In genomic region chr17:49363251-49363650, GRCh38 we compare ENCODE assay signal across 16 cellular contexts. TPM values are rescaled to one million over a fixed set of nuclear protein-coding genes. Genes with fewer than 3 reads are reported as not detected.
A peak's percentile ranks its signal among the peaks of the same experiment; 100 is the strongest.
DNase-seq lines count a peak whose midpoint lies in the region; ATAC-seq and TF ChIP-seq lines count a peak whose summit lies in the region.
"Had no signal": no experiment of that assay in that cellular context is flagged by ENCODE, and none has a peak within 500 bp of the region (broad histone marks: within the 10 kb centered on the region; RNA-seq: fewer than 3 reads in every experiment).

No MANE protein-coding gene starts in this region.

- no peaks in the 10 kb centered on the region for H3K36me3 ChIP-seq in left ventricle myocardium inferior
- no peaks in the 10 kb centered on the region for H3K36me3 ChIP-seq in thyroid gland
- H3K36me3 ChIP-seq: spleen, thoracic aorta had no signal

- H3K27me3 Mint-ChIP-seq in activated T-helper 17 cell treated with anti-CD3 and anti-CD28 coated beads, Interleukin-2, amount 50 U/mL, for 72 hours, result no peaks in the 10 kb centered on the region
- H3K27me3 Mint-ChIP-seq in glutamatergic neuron (ENCODE audit: unreplicated experiment), result peaks cover 11% of the 10 kb centered on the region
- H3K27me3 Mint-ChIP-seq: activated CD4-positive, alpha-beta memory T cell treated with anti-CD3 and anti-CD28 coated beads for 36 hours had no signal

- H3K9me3 Mint-ChIP-seq in activated T-helper 17 cell treated with anti-CD3 and anti-CD28 coated beads, Interleukin-2, amount 50 U/mL, for 72 hours, result no peaks in the 10 kb centered on the region
- peaks cover 6% of the 10 kb centered on the region for H3K9me3 Mint-ChIP-seq in glutamatergic neuron (ENCODE audit: unreplicated experiment)
- H3K9me3 Mint-ChIP-seq: activated CD4-positive, alpha-beta memory T cell treated with anti-CD3 and anti-CD28 coated beads for 36 hours; activated naive CD4-positive, alpha-beta T cell treated with anti-CD3 and anti-CD28 coated beads for 36 hours had no signal

- ATAC-seq in left cardiac atrium (no peak), GM19397 (IDR thresholded peaks at IDR 0.05; ENCODE audit: unreplicated experiment) (no peak), GM19395 (IDR thresholded peaks at IDR 0.05; ENCODE audit: unreplicated experiment) (no peak)
- ATAC-seq in activated T-helper 17 cell treated with anti-CD3 and anti-CD28 coated beads, Interleukin-2, amount 50 U/mL, for 72 hours (replicated peaks), result no peak

- DNase-seq in left ventricle myocardium inferior (no peak), left cardiac atrium (no peak), left kidney (ENCODE audit: low read depth, low spot score) (peak; percentile 32), thyroid gland (no peak), glutamatergic neuron (no peak)
- DNase-seq: activated CD4-positive, alpha-beta memory T cell treated with anti-CD3 and anti-CD28 coated beads for 36 hours; activated naive CD4-positive, alpha-beta T cell treated with anti-CD3 and anti-CD28 coated beads for 36 hours; IMR-90; NCI-H1436; NCI-H510A; RPMI8226; spleen had no signal

- TF ChIP-seq POLR2A in thyroid gland (IDR thresholded peaks at IDR 0.05), result no peak

- H3K4me3 Mint-ChIP-seq in activated T-helper 17 cell treated with anti-CD3 and anti-CD28 coated beads, Interleukin-2, amount 50 U/mL, for 72 hours, result peak overlapping the region; percentile 90
- no peak overlapping the region for H3K4me3 Mint-ChIP-seq in glutamatergic neuron (ENCODE audit: unreplicated experiment)

- no peaks in the 10 kb centered on the region for H3K27me3 ChIP-seq in left ventricle myocardium inferior (ENCODE audit: low read depth)
- no peaks in the 10 kb centered on the region for H3K27me3 ChIP-seq in thyroid gland
- H3K27me3 ChIP-seq: spleen had no signal

- no peak overlapping the region for H3K27ac Mint-ChIP-seq in activated T-helper 17 cell treated with anti-CD3 and anti-CD28 coated beads, Interleukin-2, amount 50 U/mL, for 72 hours
- no peak overlapping the region for H3K27ac Mint-ChIP-seq in glutamatergic neuron (ENCODE audit: unreplicated experiment)

- peaks cover 5% of the 10 kb centered on the region for H3K36me3 Mint-ChIP-seq in activated T-helper 17 cell treated with anti-CD3 and anti-CD28 coated beads, Interleukin-2, amount 50 U/mL, for 72 hours (ENCODE audit: low read depth)
- no peaks in the 10 kb centered on the region for H3K36me3 Mint-ChIP-seq in glutamatergic neuron (ENCODE audit: unreplicated experiment)

- intact Hi-C loops in left ventricle myocardium inferior (cut with micrococcal nuclease) (no loop called here), left cardiac atrium (cut with DNase I) (loop anchor here in 1 of 2 donors (5.0 kb wide), 1 partner anchor 46 kb away; no protein-coding TSS in a partner anchor), thyroid gland (cut with DNase I) (no loop called here)

- H3K4me1 ChIP-seq in left ventricle myocardium inferior (peaks cover 39% of the 10 kb centered on the region), thyroid gland (peaks cover 16 to 26% of the 10 kb centered on the region in 2 donors)

- H3K27ac ChIP-seq in left ventricle myocardium inferior (replicated peaks) (peak overlapping the region; percentile 96), thyroid gland (no peak overlapping the region)

- WGBS in thyroid gland, 2 donors, result 93 to 94% methylated on average over 4 of the region's 4 CpGs

- H3K4me3 ChIP-seq in left ventricle myocardium inferior (no peak overlapping the region), thyroid gland (replicated peaks in 1 of 3) (no peak overlapping the region)

- peaks cover 38% of the 10 kb centered on the region for H3K4me1 Mint-ChIP-seq in activated T-helper 17 cell treated with anti-CD3 and anti-CD28 coated beads, Interleukin-2, amount 50 U/mL, for 72 hours
- peaks cover 11% of the 10 kb centered on the region for H3K4me1 Mint-ChIP-seq in glutamatergic neuron (ENCODE audit: low read depth, unreplicated experiment)

- H3K9me3 ChIP-seq in left ventricle myocardium inferior (replicated peaks) (no peaks in the 10 kb centered on the region), thyroid gland (no peaks in the 10 kb centered on the region)
- H3K9me3 ChIP-seq: spleen, thoracic aorta had no signal

- TF ChIP-seq CTCF in left ventricle myocardium inferior (IDR thresholded peaks at IDR 0.05; ENCODE audit: borderline replicate concordance) (no peak), thyroid gland (IDR thresholded peaks at IDR 0.05) (no peak), glutamatergic neuron (IDR thresholded peaks at IDR 0.05; ENCODE audit: partially characterized antibody, unreplicated experiment) (no peak)

RNA-seq across cellular contexts. Expression of gene ZNF652, which starts 1.2 kb away (rescaled TPM):
- total RNA-seq in left ventricle myocardium inferior, result 19.2 TPM
- total RNA-seq in left cardiac atrium, result 10 to 100 TPM; 23.4 to 25.2 TPM
- total RNA-seq in activated T-helper 17 cell treated with anti-CD3 and anti-CD28 coated beads, Interleukin-2, amount 50 U/mL, for 72 hours, result 10 to 100 TPM; 10.7 to 13.1 TPM
- 10 to 100 TPM; 60.0 to 64.9 (median 62.1) TPM for total RNA-seq in thyroid gland
- total RNA-seq in glutamatergic neuron (ENCODE audit: unreplicated experiment), result 37.4 TPM

RNA-seq across cellular contexts. Expression of gene PHB1, which starts 51.4 kb away (rescaled TPM):
- total RNA-seq in left ventricle myocardium inferior, result 217 TPM
- total RNA-seq in left cardiac atrium, result 100 to 1,000 TPM; 203 to 215 TPM
- total RNA-seq in activated T-helper 17 cell treated with anti-CD3 and anti-CD28 coated beads, Interleukin-2, amount 50 U/mL, for 72 hours, result 100 to 1,000 TPM; 122 to 332 TPM
- total RNA-seq in thyroid gland, result 100 to 1,000 TPM in 2 of 4 donors, 10 to 100 TPM in 2; 77.5 to 129 (median 103) TPM
- 134 TPM for total RNA-seq in glutamatergic neuron (ENCODE audit: unreplicated experiment)
